8 cellular contexts compared by ENCODE assay signal in the genomic region with DNA sequence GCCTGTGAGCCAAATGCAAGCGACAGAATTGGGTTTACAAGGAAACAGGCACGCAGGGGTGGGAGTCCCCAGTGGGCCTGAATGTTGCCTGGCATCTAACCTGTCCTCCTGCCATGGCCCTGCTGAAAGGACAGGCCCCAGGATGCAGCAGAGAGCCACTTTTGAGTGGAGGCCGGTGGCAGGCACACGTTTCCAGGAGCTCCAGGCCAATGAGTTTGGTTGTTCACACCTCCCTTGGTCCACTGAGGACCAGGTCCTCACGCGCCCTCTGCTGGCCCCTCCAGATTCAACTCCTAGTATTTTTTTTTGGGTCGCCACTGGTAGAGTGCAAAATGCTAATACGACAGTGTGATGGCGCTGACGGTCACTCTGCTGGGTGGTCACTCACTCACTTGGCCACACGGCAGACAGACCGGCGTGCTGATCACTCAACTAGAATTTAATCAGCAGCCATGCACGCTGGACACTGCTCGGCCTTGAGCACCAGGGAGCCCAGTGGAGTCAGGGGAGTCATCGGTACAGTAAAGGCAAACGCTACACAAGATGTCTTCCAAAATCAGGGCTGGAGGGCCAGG.
DNase-seq lines count a peak whose midpoint lies in the region; ATAC-seq, FAIRE-seq and TF ChIP-seq lines count a peak whose summit lies in the region.

No MANE protein-coding gene starts in this region.

- H3K4me1 Mint-ChIP-seq in activated T-helper 1 cell treated with anti-CD3 and anti-CD28 coated beads, Interleukin-12 subunit alpha, Interleukin-12 subunit beta, Interleukin-2, Interleukin-4 antibody, amounts not matched to agents 30 ng/mL and 10 ng/mL and 1 ng/mL, durations not matched to agents 14 hours and 24 hours and 36 hours (ENCODE audit: low read depth) = peaks cover 19% of the 10 kb centered on the region

- no peaks in the 10 kb centered on the region for H3K9me3 Mint-ChIP-seq in activated T-helper 1 cell treated with anti-CD3 and anti-CD28 coated beads, Interleukin-12 subunit alpha, Interleukin-12 subunit beta, Interleukin-2, Interleukin-4 antibody, amounts not matched to agents 30 ng/mL and 10 ng/mL and 1 ng/mL, durations not matched to agents 14 hours and 24 hours and 36 hours

- no peaks in the 10 kb centered on the region for H3K4me1 ChIP-seq in psoas muscle

- no peaks in the 10 kb centered on the region for H3K36me3 ChIP-seq in psoas muscle (ENCODE audit: insufficient read depth in 1 of 2, low read depth in 1 of 2)

- H3K27ac Mint-ChIP-seq in activated T-helper 1 cell treated with anti-CD3 and anti-CD28 coated beads, Interleukin-12 subunit alpha, Interleukin-12 subunit beta, Interleukin-2, Interleukin-4 antibody, amounts not matched to agents 30 ng/mL and 10 ng/mL and 1 ng/mL, durations not matched to agents 14 hours and 24 hours and 36 hours = no peak overlapping the region

- no peak overlapping the region for H3K27ac ChIP-seq in psoas muscle

- peaks cover 7% of the 10 kb centered on the region for H3K36me3 Mint-ChIP-seq in activated T-helper 1 cell treated with anti-CD3 and anti-CD28 coated beads, Interleukin-12 subunit alpha, Interleukin-12 subunit beta, Interleukin-2, Interleukin-4 antibody, amounts not matched to agents 30 ng/mL and 10 ng/mL and 1 ng/mL, durations not matched to agents 14 hours and 24 hours and 36 hours (ENCODE audit: low read depth)

- 62 to 68% (median 65%) methylated on average over 17 of the region's 17 CpGs for WGBS in psoas muscle, 3 donors

- intact Hi-C loops in activated T-helper 1 cell treated with anti-CD3 and anti-CD28 coated beads, Interleukin-12 subunit alpha, Interleukin-12 subunit beta, Interleukin-2, Interleukin-4 antibody, amounts not matched to agents 30 ng/mL and 10 ng/mL and 1 ng/mL, durations not matched to agents 14 hours and 24 hours and 36 hours (cut with micrococcal nuclease) = loop anchor here (1.0 to 5.0 kb wide), 4 partner anchors 29 to 637 kb away; no protein-coding TSS in a partner anchor
- intact Hi-C loops in psoas muscle (cut with DNase I) = loop anchor here in 1 of 2 donors (1.0 to 10.0 kb wide), 2 partner anchors 252 to 639 kb away; no protein-coding TSS in a partner anchor

- no peaks in the 10 kb centered on the region for H3K27me3 ChIP-seq in psoas muscle (ENCODE audit: insufficient read depth in 3 of 3, low read length in 2 of 3)

- FAIRE-seq in frontal cortex (lab: Jason Lieb, UNC) = no peak

- no peak overlapping the region for H3K4me3 ChIP-seq in psoas muscle

- peak; percentile 27 to 59 (median 40) for ATAC-seq in psoas muscle
- ATAC-seq in GM21423 (IDR thresholded peaks at IDR 0.05; ENCODE audit: unreplicated experiment) = no peak
- ATAC-seq in HG02981 (IDR thresholded peaks at IDR 0.05; ENCODE audit: unreplicated experiment) = no peak

- peak; percentile 92 for DNase-seq in ELF-1 (ENCODE audit: low read depth, low spot score)
- DNase-seq in HK-2 (ENCODE audit: unreplicated experiment) = peak; percentile 58
- peak; percentile 77 for DNase-seq in RKO (ENCODE audit: low spot score)
- peak; percentile 31 for DNase-seq in activated T-helper 1 cell treated with anti-CD3 and anti-CD28 coated beads, Interleukin-12 subunit alpha, Interleukin-12 subunit beta, Interleukin-2, Interleukin-4 antibody, amounts not matched to agents 30 ng/mL and 10 ng/mL and 1 ng/mL, durations not matched to agents 14 hours and 24 hours and 36 hours (ENCODE audit: low spot score)
- DNase-seq in frontal cortex (ENCODE audit: low spot score in 2 of 2) = peak; percentile 25 to 60
- peak; percentile 41 to 63 for DNase-seq in psoas muscle

- H3K9me3 ChIP-seq in psoas muscle = no peaks in the 10 kb centered on the region

- no peak overlapping the region for H3K4me3 Mint-ChIP-seq in activated T-helper 1 cell treated with anti-CD3 and anti-CD28 coated beads, Interleukin-12 subunit alpha, Interleukin-12 subunit beta, Interleukin-2, Interleukin-4 antibody, amounts not matched to agents 30 ng/mL and 10 ng/mL and 1 ng/mL, durations not matched to agents 14 hours and 24 hours and 36 hours

- peaks cover 2% of the 10 kb centered on the region for H3K27me3 Mint-ChIP-seq in activated T-helper 1 cell treated with anti-CD3 and anti-CD28 coated beads, Interleukin-12 subunit alpha, Interleukin-12 subunit beta, Interleukin-2, Interleukin-4 antibody, amounts not matched to agents 30 ng/mL and 10 ng/mL and 1 ng/mL, durations not matched to agents 14 hours and 24 hours and 36 hours (ENCODE audit: insufficient read depth)

- peak; percentile 50 for TF ChIP-seq CTCF in psoas muscle (IDR thresholded peaks at IDR 0.05)

Comparison
In these comparisons a context has a peak if more than half of its experiments do, and no peak if none do; other contexts are left out.
1. DNase-seq: peak in every context shown above with its lines; median percentile 92 in ELF-1; 77 in RKO; 58 in HK-2; 52 in psoas muscle; 42 in frontal cortex; 31 in activated T-helper 1 cell treated with anti-CD3 and anti-CD28 coated beads, Interleukin-12 subunit alpha, Interleukin-12 subunit beta, Interleukin-2, Interleukin-4 antibody, amounts not matched to agents 30 ng/mL and 10 ng/mL and 1 ng/mL, durations not matched to agents 14 hours and 24 hours and 36 hours.
2. ATAC-seq: peak in psoas muscle (4 of 4); none in GM21423 (single experiment) and HG02981 (single experiment).